ENCODE assay signal across 1 cellular context in genomic region chr7:66114743-66115727, GRCh38.
TF ChIP-seq lines count a peak whose summit lies in the region.

TSS of gene CRCP (plus strand) at chr7:66114847. CDS start at chr7:66114963, 116 bp downstream.

TF ChIP-seq in HEK293, 187 proteins besides CTCF, POLR2A, EP300 and RAD21 (continued from another document and continues in another):
- TF ChIP-seq ZBTB11 (tag by site-specific recombination; conservative IDR thresholded peaks at IDR 0.05; ENCODE audit: low read depth) (peak; percentile 85), HIC1 (tag by site-specific recombination; IDR thresholded peaks at IDR 0.05) (peak; percentile 97), GLI4 (tag by site-specific recombination; IDR thresholded peaks at IDR 0.05) (0 out of 2 replicates have a peak, but pooled peaks have one; percentile 41), ZSCAN18 (tag by site-specific recombination; IDR thresholded peaks at IDR 0.05) (no peak), ZNF704 (tag by site-specific recombination; IDR thresholded peaks at IDR 0.05) (no peak), BCL11B (tag by site-specific recombination; IDR thresholded peaks at IDR 0.05; ENCODE audit: low read depth) (no peak), ZNF639 (tag by site-specific recombination; IDR thresholded peaks at IDR 0.05) (peak; percentile 53; the same call in 1 of the 2 replicates), KLF9 (tag by site-specific recombination; IDR thresholded peaks at IDR 0.05; ENCODE audit: low read depth) (peak; percentile 50), WT1 (tag by site-specific recombination; IDR thresholded peaks at IDR 0.05) (0 out of 2 replicates have a peak, but pooled peaks have one; percentile 9), ZEB2 (tag by site-specific recombination; IDR thresholded peaks at IDR 0.05) (no peak; the same call in none of the 2 replicates), YY1 (tag by site-specific recombination; IDR thresholded peaks at IDR 0.05) (peak; percentile 51; the same call in 1 of the 2 replicates), ELK4 (IDR thresholded peaks at IDR 0.05; ENCODE audit: borderline replicate concordance, low read depth, low read length) (no peak), ZNF350 (tag by site-specific recombination; IDR thresholded peaks at IDR 0.05) (no peak), ZNF510 (tag by site-specific recombination; IDR thresholded peaks at IDR 0.05; ENCODE audit: insufficient replicate concordance) (no peak), ZBTB48 (tag by site-specific recombination; IDR thresholded peaks at IDR 0.05) (peak; percentile 52; the same call in 1 of the 2 replicates), PRDM2 (tag by site-specific recombination; IDR thresholded peaks at IDR 0.05; ENCODE audit: borderline replicate concordance) (no peak), ZNF660 (tag by site-specific recombination; IDR thresholded peaks at IDR 0.05) (peak; percentile 50; the same call in 1 of the 2 replicates), ZBTB17 (tag by site-specific recombination; IDR thresholded peaks at IDR 0.05) (peak; percentile 55), PRDM1 (tag by site-specific recombination; IDR thresholded peaks at IDR 0.05) (peak; percentile 65; the same call in 1 of the 2 replicates), ZNF707 (tag by site-specific recombination; IDR thresholded peaks at IDR 0.05) (no peak), ZNF335 (tag by site-specific recombination; conservative IDR thresholded peaks at IDR 0.05) (peak; percentile 62), HOXA7 (CRISPR knock-in tag; IDR thresholded peaks at IDR 0.05; ENCODE audit: borderline replicate concordance) (no peak), HOXC10 (CRISPR knock-in tag; IDR thresholded peaks at IDR 0.05) (no peak), ZIC2 (tag by site-specific recombination; IDR thresholded peaks at IDR 0.05) (peak; percentile 67), KLF10 (tag by site-specific recombination; IDR thresholded peaks at IDR 0.05) (peak; percentile 88), GFI1B (tag by site-specific recombination; IDR thresholded peaks at IDR 0.05) (no peak), ZNF23 (tag by site-specific recombination; IDR thresholded peaks at IDR 0.05; ENCODE audit: borderline replicate concordance) (no peak), ZNF433 (tag by site-specific recombination; IDR thresholded peaks at IDR 0.05; ENCODE audit: low read depth) (no peak), ZNF626 (tag by site-specific recombination; IDR thresholded peaks at IDR 0.05) (no peak), ATF2 (tag by site-specific recombination; IDR thresholded peaks at IDR 0.05; ENCODE audit: low read depth) (no peak), INSM2 (tag by site-specific recombination; IDR thresholded peaks at IDR 0.05) (peak; percentile 43; the same call in 1 of the 2 replicates), ZNF501 (tag by site-specific recombination; IDR thresholded peaks at IDR 0.05) (peak; percentile 90; the same call in 1 of the 2 replicates), ZNF18 (tag by site-specific recombination; IDR thresholded peaks at IDR 0.05) (no peak), ZNF747 (tag by site-specific recombination; IDR thresholded peaks at IDR 0.05) (no peak), KLF1 (tag by site-specific recombination; IDR thresholded peaks at IDR 0.05) (peak; percentile 74), ZNF140 (tag by site-specific recombination; IDR thresholded peaks at IDR 0.05) (no peak)
